ENCODE assay signal across 25 cellular contexts in the genomic region with DNA sequence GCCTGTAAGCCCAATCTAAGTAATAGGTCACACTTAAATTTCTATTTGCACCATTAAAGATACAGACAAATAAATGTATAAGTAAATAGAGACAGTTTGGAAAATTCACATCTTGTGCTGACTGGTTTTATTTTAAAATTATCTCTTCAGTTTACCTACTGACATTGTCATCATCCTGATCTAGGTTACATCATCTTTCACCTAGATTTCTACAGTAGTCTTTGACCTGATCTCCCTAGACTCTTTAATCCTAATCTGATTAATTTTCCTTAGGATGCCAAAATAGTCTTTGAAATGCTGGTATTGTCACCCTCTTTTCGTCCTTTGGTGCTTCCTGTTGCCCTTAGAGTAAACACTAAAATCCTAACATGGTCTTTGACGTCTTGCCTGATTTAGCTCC.
"Had no signal": no experiment of that assay in that cellular context is flagged by ENCODE, and none has a peak within 500 bp of the region (broad histone marks: within the 10 kb centered on the region; RNA-seq: fewer than 3 reads in every experiment).

No MANE protein-coding gene starts in this region.

- ATAC-seq: activated CD8-positive, alpha-beta memory T cell treated with anti-CD3 and anti-CD28 coated beads, Interleukin-2, amount 10 ng/mL, durations not matched to agents 7 days and 5 days; T-helper 17 cell had no signal

- H3K4me3 Mint-ChIP-seq: activated B cell treated with CpG ODN at 0.5 μM for 24 hours; activated CD4-positive, alpha-beta T cell treated with anti-CD3 and anti-CD28 coated beads, Interleukin-2, amount 10 ng/mL, durations not matched to agents 24 days and 14 days; activated CD8-positive, alpha-beta memory T cell treated with anti-CD3 and anti-CD28 coated beads, Interleukin-2, amount 10 ng/mL, durations not matched to agents 7 days and 5 days; activated naive CD4-positive, alpha-beta T cell treated with anti-CD3 and anti-CD28 coated beads, Interleukin-2, amount 50 U/mL, for 24 hours; activated T-cell treated with anti-CD3 and anti-CD28 coated beads, Interleukin-2, amount 50 U/mL, for 24 hours; activated T-helper 1 cell treated with anti-CD3 and anti-CD28 coated beads, Interleukin-12 subunit alpha, Interleukin-12 subunit beta, Interleukin-2, Interleukin-4 antibody, amounts not matched to agents 30 ng/mL and 10 ng/mL and 1 ng/mL, durations not matched to agents 14 hours and 24 hours and 36 hours; T-helper 17 cell had no signal

- H3K27ac Mint-ChIP-seq: activated B cell treated with CpG ODN at 0.5 μM for 24 hours; activated CD4-positive, alpha-beta T cell treated with anti-CD3 and anti-CD28 coated beads, Interleukin-2, amount 10 ng/mL, durations not matched to agents 24 days and 14 days; activated CD8-positive, alpha-beta memory T cell treated with anti-CD3 and anti-CD28 coated beads, Interleukin-2, amount 10 ng/mL, durations not matched to agents 7 days and 5 days; activated naive CD4-positive, alpha-beta T cell treated with anti-CD3 and anti-CD28 coated beads, Interleukin-2, amount 50 U/mL, for 24 hours; activated T-cell treated with anti-CD3 and anti-CD28 coated beads, Interleukin-2, amount 50 U/mL, for 24 hours; activated T-helper 1 cell treated with anti-CD3 and anti-CD28 coated beads, Interleukin-12 subunit alpha, Interleukin-12 subunit beta, Interleukin-2, Interleukin-4 antibody, amounts not matched to agents 30 ng/mL and 10 ng/mL and 1 ng/mL, durations not matched to agents 14 hours and 24 hours and 36 hours; T-helper 17 cell had no signal

- H3K9me3 Mint-ChIP-seq: activated CD4-positive, alpha-beta T cell treated with anti-CD3 and anti-CD28 coated beads, Interleukin-2, amount 10 ng/mL, durations not matched to agents 24 days and 14 days; activated naive CD4-positive, alpha-beta T cell treated with anti-CD3 and anti-CD28 coated beads, Interleukin-2, amount 50 U/mL, for 24 hours; activated T-helper 1 cell treated with anti-CD3 and anti-CD28 coated beads, Interleukin-12 subunit alpha, Interleukin-12 subunit beta, Interleukin-2, Interleukin-4 antibody, amounts not matched to agents 30 ng/mL and 10 ng/mL and 1 ng/mL, durations not matched to agents 14 hours and 24 hours and 36 hours had no signal

- H3K27me3 Mint-ChIP-seq: activated B cell treated with CpG ODN at 0.5 μM for 24 hours; activated CD4-positive, alpha-beta T cell treated with anti-CD3 and anti-CD28 coated beads, Interleukin-2, amount 10 ng/mL, durations not matched to agents 24 days and 14 days; activated CD8-positive, alpha-beta memory T cell treated with anti-CD3 and anti-CD28 coated beads, Interleukin-2, amount 10 ng/mL, durations not matched to agents 7 days and 5 days; activated naive CD4-positive, alpha-beta T cell treated with anti-CD3 and anti-CD28 coated beads, Interleukin-2, amount 50 U/mL, for 24 hours; activated T-cell treated with anti-CD3 and anti-CD28 coated beads, Interleukin-2, amount 50 U/mL, for 24 hours; T-helper 17 cell had no signal

- DNase-seq: activated B cell treated with CpG ODN at 0.5 μM for 24 hours; activated CD4-positive, alpha-beta T cell treated with anti-CD3 and anti-CD28 coated beads for 1 hour; activated CD4-positive, alpha-beta T cell treated with anti-CD3 and anti-CD28 coated beads, Interleukin-2, amount 10 ng/mL, durations not matched to agents 24 days and 14 days; activated CD4-positive, alpha-beta T cell treated with anti-CD3 and anti-CD28 coated beads, Interleukin-2, amount 50 U/mL, for 48 hours; activated CD8-positive, alpha-beta memory T cell treated with anti-CD3 and anti-CD28 coated beads, Interleukin-2, amount 10 ng/mL, durations not matched to agents 7 days and 5 days; activated effector memory CD4-positive, alpha-beta T cell treated with Interleukin-2 at 50 U/mL for 16 hours; activated naive CD4-positive, alpha-beta T cell; activated T-cell treated with anti-CD3 and anti-CD28 coated beads, Interleukin-2, amount 50 U/mL, for 24 hours; aorta; central memory CD4-positive, alpha-beta T cell; Karpas-422; NCI-H1105 treated with DMSO at 0.1 percent for 48 hours; NCI-H1436 treated with DMSO at 0.1 percent for 48 hours; NCI-H187; NCI-H2081 treated with DMSO at 0.1 percent for 48 hours; NCI-H2227 treated with DMSO at 0.1 percent for 48 hours; NCI-H446 treated with DMSO at 0.1 percent for 48 hours; NCI-H524 treated with DMSO at 0.1 percent for 48 hours; NCI-H748 treated with DMSO at 0.1 percent for 48 hours; NK-92 treated with Interleukin-12 subunit alpha and Interleukin-12 subunit beta, amount 100 ng/mL, for 24 hours; SIG-M5; T-helper 17 cell; T-helper 9 cell had no signal

- H3K4me1 Mint-ChIP-seq: activated CD8-positive, alpha-beta memory T cell treated with anti-CD3 and anti-CD28 coated beads, Interleukin-2, amount 10 ng/mL, durations not matched to agents 7 days and 5 days had no signal
